14 cellular contexts compared by ENCODE assay signal in genomic region chr10:63346015-63346441, GRCh38.
A peak's percentile ranks its signal among the peaks of the same experiment; 100 is the strongest.
DNase-seq lines count a peak whose midpoint lies in the region; FAIRE-seq and TF ChIP-seq lines count a peak whose summit lies in the region.
"Had no signal": no experiment of that assay in that cellular context is flagged by ENCODE, and none has a peak within 500 bp of the region (broad histone marks: within the 10 kb centered on the region; RNA-seq: fewer than 3 reads in every experiment).

No MANE protein-coding gene starts in this region.

- no peak overlapping the region for H2BK15ac ChIP-seq in mesenchymal stem cell (ENCODE audit: low read depth, poor library complexity, severe bottlenecking)

- peaks cover 3 to 4% of the 10 kb centered on the region in 2 experiments for H3K36me3 ChIP-seq in mesenchymal stem cell (ENCODE audit: control insufficient read depth in 1 of 2, insufficient read depth in 2 of 2, low read depth in 1 of 2, low read length in 2 of 2)
- H3K36me3 ChIP-seq: transverse colon had no signal

- H3K9me3 Mint-ChIP-seq in endothelial cell (ENCODE audit: unreplicated experiment), result no peaks in the 10 kb centered on the region

- no peaks in the 10 kb centered on the region for H3K4me1 ChIP-seq in mesenchymal stem cell (ENCODE audit: control insufficient read depth, insufficient read depth, low read depth, low read length)
- H3K4me1 ChIP-seq: transverse colon had no signal

- H2BK5ac ChIP-seq in mesenchymal stem cell (ENCODE audit: low read depth, low read length, poor library complexity, severe bottlenecking), result no peak overlapping the region

- no peaks in the 10 kb centered on the region for H3K27me3 ChIP-seq in mesenchymal stem cell (ENCODE audit: control insufficient read depth in 1 of 2, insufficient read depth in 1 of 2, low read length in 2 of 2)
- H3K27me3 ChIP-seq: hepatocyte, transverse colon had no signal

- no peak overlapping the region for H2AFZ ChIP-seq in mesenchymal stem cell (ENCODE audit: low read depth, low read length)
- H2AFZ ChIP-seq: hepatocyte had no signal

- H3K4ac ChIP-seq in mesenchymal stem cell (ENCODE audit: low read depth in 1 of 2, low read length in 2 of 2), result no peak overlapping the region

- no peak overlapping the region for H4K8ac ChIP-seq in mesenchymal stem cell (ENCODE audit: low read length)

- H3K4me1 Mint-ChIP-seq in endothelial cell (ENCODE audit: unreplicated experiment), result no peaks in the 10 kb centered on the region

- no peak for TF ChIP-seq CTCF in NB4 (IDR thresholded peaks at IDR 0.05; ENCODE audit: low read depth, low read length)
- TF ChIP-seq CTCF in choroid plexus epithelial cell (conservative IDR thresholded peaks at IDR 0.05; ENCODE audit: low read depth, low read length), result no peak
- no peak for TF ChIP-seq CTCF in endothelial cell (IDR thresholded peaks at IDR 0.05; ENCODE audit: unreplicated experiment)

- no peaks in the 10 kb centered on the region for H3K9me3 ChIP-seq in mesenchymal stem cell (ENCODE audit: control insufficient read depth, low read length)
- H3K9me3 ChIP-seq: transverse colon had no signal

- H3K18ac ChIP-seq in mesenchymal stem cell (ENCODE audit: low read depth in 1 of 2, low read length in 2 of 2), result no peak overlapping the region

- no peak overlapping the region for H3K4me3 ChIP-seq in NB4 (ENCODE audit: low read depth, low read length)
- no peak overlapping the region for H3K4me3 ChIP-seq in choroid plexus epithelial cell (ENCODE audit: low read depth, low read length)
- H3K4me3 ChIP-seq in mesenchymal stem cell (ENCODE audit: insufficient read depth in 1 of 2, low read depth in 1 of 2, low read length in 2 of 2), result no peak overlapping the region
- H3K4me3 ChIP-seq: hepatocyte, transverse colon had no signal

- no peak overlapping the region for H2BK12ac ChIP-seq in mesenchymal stem cell (ENCODE audit: low read length in 2 of 2)

- H4K91ac ChIP-seq in mesenchymal stem cell (ENCODE audit: low read length), result no peak overlapping the region

- H2BK120ac ChIP-seq in mesenchymal stem cell (ENCODE audit: low read depth, low read length), result no peak overlapping the region

- H3K36me3 Mint-ChIP-seq in endothelial cell (ENCODE audit: low read depth, unreplicated experiment), result no peaks in the 10 kb centered on the region

- no peak overlapping the region for H3K27ac Mint-ChIP-seq in endothelial cell (ENCODE audit: unreplicated experiment)

- DNase-seq in H54 (ENCODE audit: insufficient read length, low spot score) (no peak), NB4 (ENCODE audit: low read depth) (peak; percentile 20), choroid plexus epithelial cell (ENCODE audit: low read depth) (peak; percentile 69), mesenchymal stem cell (peak; percentile 32), epidermal melanocyte (ENCODE audit: insufficient read length, low spot score) (no peak), amniotic stem cell (lab: John Stamatoyannopoulos, UW) (no peak), endothelial cell (ENCODE audit: low spot score) (no peak)
- DNase-seq: activated CD8-positive, alpha-beta memory T cell treated with anti-CD3 and anti-CD28 coated beads, Interleukin-2, amount 50 U/mL, for 4 hours; activated naive CD4-positive, alpha-beta T cell treated with Interleukin-2 at 50 U/mL for 16 hours; C1 segment of cervical spinal cord; central memory CD4-positive, alpha-beta T cell; NCI-H2081 treated with DMSO at 0.1 percent for 48 hours; transverse colon had no signal

- H3K9ac ChIP-seq in mesenchymal stem cell (ENCODE audit: low read length), result peak overlapping the region; percentile 20

- H3K23ac ChIP-seq in mesenchymal stem cell (ENCODE audit: low read length in 2 of 2), result no peak overlapping the region

- no peak overlapping the region for H3K4me2 ChIP-seq in mesenchymal stem cell (ENCODE audit: low read length, poor library complexity, severe bottlenecking)
- H3K4me2 ChIP-seq: hepatocyte had no signal

- no peak overlapping the region for H2AK5ac ChIP-seq in mesenchymal stem cell (ENCODE audit: low read length, severe bottlenecking)

- H3K14ac ChIP-seq in mesenchymal stem cell (ENCODE audit: low read length in 2 of 2), result no peak overlapping the region

- H3K4me3 Mint-ChIP-seq in endothelial cell (ENCODE audit: unreplicated experiment), result no peak overlapping the region

- peaks cover 14% of the 10 kb centered on the region for H3K79me1 ChIP-seq in mesenchymal stem cell (replicated peaks; ENCODE audit: low read length, poor library complexity, severe bottlenecking)

- H3K27me3 Mint-ChIP-seq in endothelial cell (ENCODE audit: unreplicated experiment), result no peaks in the 10 kb centered on the region

- TF ChIP-seq POLR2A in H54 (IDR thresholded peaks at IDR 0.05; ENCODE audit: low read depth, low read length) (no peak), NB4 (IDR thresholded peaks at IDR 0.05; ENCODE audit: extremely low read depth, insufficient read length) (no peak)

- FAIRE-seq in H54 (lab: Jason Lieb, UNC), result peak; percentile 92

- H3K27ac ChIP-seq in mesenchymal stem cell (ENCODE audit: low read length, poor library complexity, severe bottlenecking), result no peak overlapping the region
- H3K27ac ChIP-seq: hepatocyte, transverse colon had no signal

Comparison
In these comparisons a context has a peak if more than half of its experiments do, and no peak if none do; other contexts are left out.
1. DNase-seq: peak in NB4 (single experiment), choroid plexus epithelial cell (single experiment) and mesenchymal stem cell (single experiment); none in H54 (single experiment), epidermal melanocyte (single experiment), amniotic stem cell (single experiment) and endothelial cell (single experiment).